ENCODE assay signal across 30 cellular contexts in genomic region chr10:24708081-24708480, GRCh38. TPM values are rescaled to one million over a fixed set of nuclear protein-coding genes. Genes with fewer than 3 reads are reported as not detected.
DNase-seq lines count a peak whose midpoint lies in the region; ATAC-seq, FAIRE-seq and TF ChIP-seq lines count a peak whose summit lies in the region.
"Had no signal": no experiment of that assay in that cellular context is flagged by ENCODE, and none has a peak within 500 bp of the region (broad histone marks: within the 10 kb centered on the region; RNA-seq: fewer than 3 reads in every experiment).

No MANE protein-coding gene starts in this region.

- H3K4me1 ChIP-seq in pancreas, result peaks cover 13 to 27% (median 15%) of the 10 kb centered on the region in 3 donors
- peaks cover 11% of the 10 kb centered on the region for H3K4me1 ChIP-seq in CD8-positive, alpha-beta memory T cell (ENCODE audit: insufficient read depth, low read length)

- ATAC-seq in pancreas (peak in 3 of 4 donors; percentile 25 to 56 (median 37)), GM18511 (IDR thresholded peaks at IDR 0.05; ENCODE audit: unreplicated experiment) (no peak)
- ATAC-seq: left lung, WTC11 had no signal

- H3K4me3 Mint-ChIP-seq in CD8-positive, alpha-beta memory T cell, result no peak overlapping the region
- H3K4me3 Mint-ChIP-seq: activated naive CD8-positive, alpha-beta T cell; activated T-cell treated with anti-CD3 and anti-CD28 coated beads, Interleukin-2, amount 50 U/mL, for 24 hours; CD4-positive, alpha-beta T cell; H9; neural progenitor cell; stimulated activated naive CD8-positive, alpha-beta T cell treated with anti-CD3 and anti-CD28 coated beads, Interleukin-15, amount 100 ng/mL, for 72 hours; WTC11 had no signal

- no peak for TF ChIP-seq CTCF in pancreas (IDR thresholded peaks at IDR 0.05)

- no peaks in the 10 kb centered on the region for H3K36me3 ChIP-seq in pancreas
- H3K36me3 ChIP-seq in CD8-positive, alpha-beta memory T cell (ENCODE audit: insufficient read depth, low read length), result no peaks in the 10 kb centered on the region
- H3K36me3 ChIP-seq: breast epithelium, left lung, neural progenitor cell, right atrium auricular region, thoracic aorta, uterus had no signal

- no peak for FAIRE-seq in pancreas (lab: Jason Lieb, UNC)
- FAIRE-seq: D721Med, GM18507 had no signal

- no peaks in the 10 kb centered on the region for H3K27me3 ChIP-seq in pancreas
- no peaks in the 10 kb centered on the region for H3K27me3 ChIP-seq in CD8-positive, alpha-beta memory T cell (ENCODE audit: insufficient read depth, low read length, poor library complexity, severe bottlenecking)
- H3K27me3 ChIP-seq: breast epithelium, left lung, neural progenitor cell, right atrium auricular region, SJSA1, uterus had no signal

- H3K9me3 Mint-ChIP-seq in CD8-positive, alpha-beta memory T cell, result no peaks in the 10 kb centered on the region
- H3K9me3 Mint-ChIP-seq: activated T-cell treated with anti-CD3 and anti-CD28 coated beads, Interleukin-2, amount 50 U/mL, for 24 hours; CD4-positive, alpha-beta T cell; H9; stimulated activated naive CD8-positive, alpha-beta T cell treated with anti-CD3 and anti-CD28 coated beads, Interleukin-15, amount 100 ng/mL, for 72 hours; WTC11 had no signal

- H3K9me3 ChIP-seq in pancreas, result no peaks in the 10 kb centered on the region
- H3K9me3 ChIP-seq in CD8-positive, alpha-beta memory T cell (ENCODE audit: low read length), result no peaks in the 10 kb centered on the region
- H3K9me3 ChIP-seq: breast epithelium, left lung, right atrium auricular region, SJSA1, thoracic aorta, uterus had no signal

- CTCF ChIA-PET in CD8-positive, alpha-beta memory T cell (lab: Charles Lee), result no interaction called here

- H3K4me3 ChIP-seq in pancreas, result no peak overlapping the region
- no peak overlapping the region for H3K4me3 ChIP-seq in CD8-positive, alpha-beta memory T cell (ENCODE audit: low read length)
- H3K4me3 ChIP-seq: breast epithelium, left lung, neural progenitor cell, right atrium auricular region, SJSA1, thoracic aorta, uterus had no signal

- H3K27ac ChIP-seq in epithelial cell of prostate (peak overlapping the region; percentile 67), pancreas (no peak overlapping the region)
- no peak overlapping the region for H3K27ac ChIP-seq in CD8-positive, alpha-beta memory T cell (ENCODE audit: low read depth, low read length)
- H3K27ac ChIP-seq: left lung, neural progenitor cell, right atrium auricular region, SJSA1, thoracic aorta, uterus had no signal

- 17 to 20% methylated on average over 3 of the region's 3 CpGs for WGBS in pancreas, 2 donors

- H3K27me3 Mint-ChIP-seq in CD8-positive, alpha-beta memory T cell, result peaks cover 0 to 1% of the 10 kb centered on the region in 2 donors
- H3K27me3 Mint-ChIP-seq: activated naive CD8-positive, alpha-beta T cell; activated T-cell treated with anti-CD3 and anti-CD28 coated beads, Interleukin-2, amount 50 U/mL, for 24 hours; CD4-positive, alpha-beta T cell; stimulated activated naive CD8-positive, alpha-beta T cell treated with anti-CD3 and anti-CD28 coated beads, Interleukin-15, amount 100 ng/mL, for 72 hours had no signal

- DNase-seq in NCI-H146 (lab: John Stamatoyannopoulos, UW) (peak; percentile 12), NCI-H146 treated with DMSO at 0.1 percent for 48 hours (lab: John Stamatoyannopoulos, UW; ENCODE audit: unreplicated experiment) (no peak), NCI-H69 (lab: John Stamatoyannopoulos, UW) (peak; percentile 61), epithelial cell of prostate (ENCODE audit: low read depth, low spot score) (no peak), pancreas (no peak)
- no peak for DNase-seq in CD8-positive, alpha-beta memory T cell
- DNase-seq in stimulated activated CD4-positive, alpha-beta T cell treated with anti-CD3 and anti-CD28 coated beads, Interleukin-4, amount 100 ng/mL, for 1 hour, result no peak
- DNase-seq: activated CD4-positive, alpha-beta T cell treated with anti-CD3 and anti-CD28 coated beads, Interleukin-2, amount 50 U/mL, for 1 hour; activated effector memory CD4-positive, alpha-beta T cell treated with anti-CD3 and anti-CD28 coated beads, Interleukin-2, amount 50 U/mL, for 16 hours; activated T-cell treated with anti-CD3 and anti-CD28 coated beads, Interleukin-2, amount 50 U/mL, for 24 hours; CD4-positive, alpha-beta T cell; effector CD8-positive, alpha-beta T cell; H9; left lung; NCI-H1092 treated with DMSO at 0.1 percent for 48 hours; NCI-H2029; NCI-H2227 treated with DMSO at 0.1 percent for 48 hours; RPMI8226; stimulated activated naive CD8-positive, alpha-beta T cell treated with anti-CD3 and anti-CD28 coated beads, Interleukin-15, amount 100 ng/mL, for 72 hours; uterus had no signal

- H3K27ac Mint-ChIP-seq in CD8-positive, alpha-beta memory T cell, result no peak overlapping the region
- H3K27ac Mint-ChIP-seq: activated naive CD8-positive, alpha-beta T cell; activated T-cell treated with anti-CD3 and anti-CD28 coated beads, Interleukin-2, amount 50 U/mL, for 24 hours; CD4-positive, alpha-beta T cell; H9; neural progenitor cell; stimulated activated naive CD8-positive, alpha-beta T cell treated with anti-CD3 and anti-CD28 coated beads, Interleukin-15, amount 100 ng/mL, for 72 hours; WTC11 had no signal

- H3K4me1 Mint-ChIP-seq in CD8-positive, alpha-beta memory T cell, result peaks cover 0 to 5% (median 0%) of the 10 kb centered on the region in 3 donors
- H3K4me1 Mint-ChIP-seq: neural progenitor cell; stimulated activated naive CD8-positive, alpha-beta T cell treated with anti-CD3 and anti-CD28 coated beads, Interleukin-15, amount 100 ng/mL, for 72 hours had no signal

- H3K36me3 Mint-ChIP-seq in CD8-positive, alpha-beta memory T cell, result peaks cover 0 to 2% (median 0%) of the 10 kb centered on the region in 3 donors
- H3K36me3 Mint-ChIP-seq: WTC11 had no signal

- POLR2A ChIA-PET in CD8-positive, alpha-beta memory T cell (lab: Charles Lee), result no interaction called here

- intact Hi-C loops in pancreas (cut with DNase I), result no loop called here

RNA-seq across cellular contexts. Expression of gene ARHGAP21, which starts 15.6 kb away (rescaled TPM):
- 10 to 100 TPM; 23.7 to 42.1 (median 29.8) TPM for total RNA-seq in pancreas
- 10 to 100 TPM; 11.0 to 14.6 TPM for polyA plus RNA-seq in pancreas
- total RNA-seq in CD8-positive, alpha-beta memory T cell, result 10 to 100 TPM; 30.9 to 33.7 TPM
- polyA plus RNA-seq in CD8-positive, alpha-beta memory T cell, result 3.4 TPM

Comparison
In these comparisons a context has a peak if more than half of its experiments do, and no peak if none do; other contexts are left out.
1. DNase-seq: peak in NCI-H146 (single experiment) and NCI-H69 (single experiment); none in NCI-H146 treated with DMSO at 0.1 percent for 48 hours (single experiment), epithelial cell of prostate (single experiment), pancreas (0 of 6), CD8-positive, alpha-beta memory T cell (0 of 5) and stimulated activated CD4-positive, alpha-beta T cell treated with anti-CD3 and anti-CD28 coated beads, Interleukin-4, amount 100 ng/mL, for 1 hour (single experiment).